Comparison of ENCODE assay signal across 36 cellular contexts in the genomic region with DNA sequence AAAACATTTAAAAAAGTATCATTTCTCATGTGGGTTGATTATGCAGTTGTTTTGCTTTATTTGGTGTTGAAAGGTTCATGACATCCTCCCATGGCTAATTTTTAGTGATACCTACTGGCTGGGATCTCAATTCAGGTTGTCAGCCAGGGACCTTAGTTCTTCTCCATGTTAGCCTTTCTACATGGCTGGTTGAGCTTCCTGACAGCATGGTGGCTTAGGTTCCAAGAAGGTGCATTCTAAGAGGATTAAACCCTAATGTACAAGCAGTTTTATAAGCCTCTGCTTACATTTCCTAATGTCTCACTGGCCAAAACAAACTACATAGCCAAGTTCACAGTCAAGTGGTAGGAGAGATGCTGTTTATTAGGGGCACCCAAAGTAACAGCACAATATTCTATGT. TPM values are rescaled to one million over a fixed set of nuclear protein-coding genes. Genes with fewer than 3 reads are reported as not detected.
A peak's percentile ranks its signal among the peaks of the same experiment; 100 is the strongest.
DNase-seq lines count a peak whose midpoint lies in the region; ATAC-seq, FAIRE-seq and TF ChIP-seq lines count a peak whose summit lies in the region.
"Had no signal": no experiment of that assay in that cellular context is flagged by ENCODE, and none has a peak within 500 bp of the region (broad histone marks: within the 10 kb centered on the region; RNA-seq: fewer than 3 reads in every experiment).

No MANE protein-coding gene starts in this region.

- no peaks in the 10 kb centered on the region for H3K4me1 ChIP-seq in SK-N-SH (ENCODE audit: control insufficient read depth in 1 of 2, insufficient read depth in 2 of 2, low read depth in 1 of 2, low read length in 1 of 2)
- H3K4me1 ChIP-seq: A549, BE2C, Caco-2 had no signal

- no peak for TF ChIP-seq EP300 in SK-N-SH (IDR thresholded peaks at IDR 0.05; ENCODE audit: borderline replicate concordance in 1 of 2, low read depth in 1 of 2, low read length in 1 of 2)

- H2AFZ ChIP-seq in SK-N-SH (ENCODE audit: low read depth): no peak overlapping the region

- no peak overlapping the region for H3K9ac ChIP-seq in SK-N-SH
- H3K9ac ChIP-seq: BLaER1; BLaER1 treated with 17β-estradiol and CSF1 and Interleukin-3, amounts not matched to agents 10 nM and 100 nM had no signal

- no peaks in the 10 kb centered on the region for H3K79me2 ChIP-seq in SK-N-SH (ENCODE audit: insufficient read depth)

- CTCF ChIA-PET in SK-N-SH (lab: Yijun Ruan, JAX): no interaction called here

- no peaks in the 10 kb centered on the region for H3F3A ChIP-seq in SK-N-SH (replicated peaks; ENCODE audit: insufficient read depth)

- no peaks in the 10 kb centered on the region for H3K9me2 ChIP-seq in SK-N-SH

- DNase-seq in NCI-H82 (lab: John Stamatoyannopoulos, UW) (peak; percentile 45), NCI-H82 treated with DMSO at 0.1 percent for 48 hours (lab: John Stamatoyannopoulos, UW; ENCODE audit: unreplicated experiment) (no peak), SK-N-SH (no peak), WERI-Rb-1 (peak; percentile 54), bronchial epithelial cell (ENCODE audit: low read depth) (no peak), COLO829 (ENCODE audit: low spot score) (no peak), mucosa of gallbladder (ENCODE audit: low spot score) (no peak)
- DNase-seq: 8988T; ACHN; AML-193; BE2C; C1 segment of cervical spinal cord; Caco-2; Calu3; CD4-positive, alpha-beta memory T cell; CD4-positive, alpha-beta T cell; CD4-positive, CD25-positive, alpha-beta regulatory T cell; CD8-positive, alpha-beta memory T cell; COR-L47; DMS 273 treated with DMSO at 0.1 percent for 48 hours; DMS153; DMS53; DMS79; DMS79 treated with DMSO at 0.1 percent for 48 hours; DND-41; EL had no signal

- H3K4me3 ChIP-seq in SK-N-SH (ENCODE audit: low read depth in 2 of 2, low read length in 1 of 2) (no peak overlapping the region), WERI-Rb-1 (ENCODE audit: low read depth, low read length) (no peak overlapping the region), bronchial epithelial cell (ENCODE audit: low read depth, low read length) (no peak overlapping the region)
- H3K4me3 ChIP-seq: A549; BLaER1; BLaER1 treated with 17β-estradiol and CSF1 and Interleukin-3, amounts not matched to agents 10 nM and 100 nM had no signal

- FAIRE-seq in bronchial epithelial cell (lab: Jason Lieb, UNC): peak; percentile 36
- FAIRE-seq: A204.1, A549, D721Med had no signal

- H3K9me3 ChIP-seq in SK-N-SH (no peaks in the 10 kb centered on the region; the same call in 1 of the 2 replicates), WERI-Rb-1 (ENCODE audit: severe bottlenecking) (peaks cover 6% of the 10 kb centered on the region)
- H3K9me3 ChIP-seq: BE2C, BLaER1, Caco-2 had no signal

- ATAC-seq in SK-N-SH treated with all-trans-retinoic acid at 6 μM for 48 hours: no peak
- ATAC-seq: A549; CD8-positive, alpha-beta T cell had no signal

- TF ChIP-seq CTCF in SK-N-SH (IDR thresholded peaks at IDR 0.05): no peak
- TF ChIP-seq CTCF in WERI-Rb-1 (IDR thresholded peaks at IDR 0.05; ENCODE audit: low read depth, low read length): no peak
- no peak for TF ChIP-seq CTCF in bronchial epithelial cell (IDR thresholded peaks at IDR 0.05; ENCODE audit: insufficient read depth, low read length, severe bottlenecking)

- POLR2A ChIA-PET in SK-N-SH (lab: Yijun Ruan, JAX): no interaction called here

- H3K27me3 ChIP-seq in SK-N-SH (ENCODE audit: insufficient read depth): peaks cover 13% of the 10 kb centered on the region; the same call in 1 of the 2 replicates
- no peaks in the 10 kb centered on the region for H3K27me3 ChIP-seq in WERI-Rb-1 (ENCODE audit: insufficient read depth, low read depth, severe bottlenecking)
- H3K27me3 ChIP-seq in bronchial epithelial cell (ENCODE audit: control insufficient read depth, insufficient read depth, low read length): no peaks in the 10 kb centered on the region
- H3K27me3 ChIP-seq: BLaER1; BLaER1 treated with 17β-estradiol and CSF1 and Interleukin-3, amounts not matched to agents 10 nM and 100 nM had no signal

- no peak overlapping the region for H3K27ac ChIP-seq in SK-N-SH (ENCODE audit: low read depth in 2 of 2, low read length in 1 of 2)
- no peak overlapping the region for H3K27ac ChIP-seq in WERI-Rb-1
- H3K27ac ChIP-seq: 22Rv1; A549; BLaER1; BLaER1 treated with 17β-estradiol and CSF1 and Interleukin-3, amounts not matched to agents 10 nM and 100 nM; C4-2B had no signal

- no peak for TF ChIP-seq RAD21 in SK-N-SH (IDR thresholded peaks at IDR 0.05; ENCODE audit: low read length)

- H3K36me3 ChIP-seq in SK-N-SH (replicated peaks in 1 of 2; ENCODE audit: control insufficient read depth in 1 of 2, insufficient read depth in 2 of 2, low read length in 1 of 2): no peaks in the 10 kb centered on the region
- H3K36me3 ChIP-seq in WERI-Rb-1: no peaks in the 10 kb centered on the region
- no peaks in the 10 kb centered on the region for H3K36me3 ChIP-seq in bronchial epithelial cell (ENCODE audit: control insufficient read depth, insufficient read depth, low read length)
- H3K36me3 ChIP-seq: BE2C; BLaER1; BLaER1 treated with 17β-estradiol and CSF1 and Interleukin-3, amounts not matched to agents 10 nM and 100 nM had no signal

- H4K20me1 ChIP-seq in SK-N-SH (ENCODE audit: insufficient read depth): no peaks in the 10 kb centered on the region
- H4K20me1 ChIP-seq: BLaER1; BLaER1 treated with 17β-estradiol and CSF1 and Interleukin-3, amounts not matched to agents 10 nM and 100 nM had no signal

- H3K4me2 ChIP-seq in SK-N-SH: no peak overlapping the region
- H3K4me2 ChIP-seq: A549, BLaER1 had no signal

TF ChIP-seq in SK-N-SH treated with all-trans-retinoic acid at 6 μM for 48 hours, 23 proteins besides CTCF, POLR2A, EP300 and RAD21:
- TF ChIP-seq ZNF565 (CRISPR knock-in tag; conservative IDR thresholded peaks at IDR 0.05; ENCODE audit: low read depth) (0 out of 2 replicates have a peak, but pooled peaks have one; percentile 24), RARB (CRISPR knock-in tag; IDR thresholded peaks at IDR 0.05) (no peak)

TF ChIP-seq in SK-N-SH, 30 proteins besides CTCF, POLR2A, EP300 and RAD21:
- TF ChIP-seq RXRA (IDR thresholded peaks at IDR 0.05; ENCODE audit: borderline replicate concordance, low read depth): no peak

RNA-seq across cellular contexts. Expression of gene TM6SF1, which starts 9.4 kb away (rescaled TPM):
- polyA plus RNA-seq in SK-N-SH (2012; rRNA removed): 0.12 and 0.16 TPM in 2 replicates
- 0.05 and 0.08 TPM in 2 replicates for polyA plus RNA-seq in SK-N-SH (2012; cell fraction: cytosol; rRNA removed)
- polyA plus RNA-seq in SK-N-SH (2012; cell fraction: nucleus; rRNA removed): 0.04 and 0.08 TPM in 2 replicates
- 2.6 and 3.1 TPM in 2 replicates for total RNA-seq in bronchial epithelial cell
- 7.2 TPM for total RNA-seq in mucosa of gallbladder
- total RNA-seq: A172; Caco-2; Calu3; CD4-positive, alpha-beta T cell; CD8-positive, alpha-beta T cell had no signal
- polyA plus RNA-seq: CD4-positive, alpha-beta memory T cell had no signal

RNA-seq across cellular contexts. Expression of gene BTBD1, which starts 31.0 kb away (rescaled TPM):
- polyA plus RNA-seq in SK-N-SH (2012; rRNA removed): 34.4 and 42.5 TPM in 2 replicates
- 51.2 and 56.5 TPM in 2 replicates for polyA plus RNA-seq in SK-N-SH (2012; cell fraction: cytosol; rRNA removed)
- 15.6 and 26.7 TPM in 2 replicates for polyA plus RNA-seq in SK-N-SH (2012; cell fraction: nucleus; rRNA removed)
- 48.0 and 78.2 TPM in 2 replicates for total RNA-seq in bronchial epithelial cell
- 48.6 TPM for total RNA-seq in mucosa of gallbladder

Comparison
In these comparisons a context has a peak if more than half of its experiments do, and no peak if none do; other contexts are left out.
1. DNase-seq: peak in NCI-H82 (single experiment) and WERI-Rb-1 (single experiment); none in NCI-H82 treated with DMSO at 0.1 percent for 48 hours (single experiment), SK-N-SH (single experiment), bronchial epithelial cell (single experiment), COLO829 (single experiment) and mucosa of gallbladder (single experiment).